Comparison of ENCODE assay signal across 8 cellular contexts in genomic region chr14:75069021-75069810, GRCh38. TPM values are rescaled to one million over a fixed set of nuclear protein-coding genes. Genes with fewer than 3 reads are reported as not detected.
DNase-seq lines count a peak whose midpoint lies in the region; ATAC-seq and TF ChIP-seq lines count a peak whose summit lies in the region.

Gene ZC2HC1C (plus strand): TSS chr14:75069641. CDS start chr14:75070574, 933 bp downstream.

- H3K36me3 ChIP-seq in body of pancreas (replicated peaks in 1 of 2; ENCODE audit: insufficient read depth in 1 of 2, low read depth in 2 of 2) = no peaks in the 10 kb centered on the region

- DNase-seq in GF-D8 (lab: John Stamatoyannopoulos, UW) (peak; percentile 12), HEK293T (ENCODE audit: extremely low spot score) (peak; percentile 83), NCI-H1417 treated with DMSO at 0.1 percent for 48 hours (lab: John Stamatoyannopoulos, UW) (peak; percentile 67), T1000 (lab: John Stamatoyannopoulos, UW) (peak; percentile 82), body of pancreas (peak; percentile 98 to 99 (median 98)), iPS DF 19.7 (ENCODE audit: low read depth, low spot score) (peak; percentile 69), retinal pigment epithelial cell (ENCODE audit: low read depth) (peak; percentile 61)

- POLR2A ChIA-PET in HEK293T (lab: Yijun Ruan, JAX) = interaction anchor here (0.6 to 3.1 kb wide), 8 partner anchors 9 to 146 kb away, joined by 3 to 15 read pairs (median 4); partner anchors contain the start of genes EIF2B2 and RPS6KL1

- H3K27me3 ChIP-seq in body of pancreas = no peaks in the 10 kb centered on the region

- H3K4me1 ChIP-seq in body of pancreas = peaks cover 52% of the 10 kb centered on the region

- intact Hi-C loops in body of pancreas (cut with DNase I) = no loop called here

- CTCF ChIA-PET in HEK293T (lab: Yijun Ruan, JAX) = interaction anchor here (1.0 to 1.4 kb wide), 2 partner anchors 121 to 124 kb away, joined by 3 read pairs; no protein-coding TSS in a partner anchor

- 1% methylated on average over 7 to 60 of the region's 60 CpGs for WGBS in body of pancreas, 2 donors

- H3K4me3 ChIP-seq in body of pancreas (peak within 1 kb of the TSS; percentile 6 to 29), retinal pigment epithelial cell (ENCODE audit: low read length) (peak within 1 kb of the TSS; percentile 66)

- TF ChIP-seq POLR2A in body of pancreas (IDR thresholded peaks at IDR 0.05) = peak; percentile 38 to 79 (median 71)

- H3K27ac ChIP-seq in body of pancreas = peak within 1 kb of the TSS; percentile 89 to 94 (median 92)

- ATAC-seq in body of pancreas = peak; percentile 93
- ATAC-seq in GM18519 (IDR thresholded peaks at IDR 0.05; ENCODE audit: low FRiP score, unreplicated experiment) = no peak

- H3K9me3 ChIP-seq in body of pancreas = no peaks in the 10 kb centered on the region

- TF ChIP-seq CTCF in body of pancreas (IDR thresholded peaks at IDR 0.05) = peak in 2 of 7 experiments; percentile 5 to 21
- no peak for TF ChIP-seq CTCF in retinal pigment epithelial cell (conservative IDR thresholded peaks at IDR 0.05; ENCODE audit: low read depth, low read length)

TF ChIP-seq in HEK293T, 16 proteins besides CTCF, POLR2A, EP300 and RAD21:
- TF ChIP-seq FOXM1 (IDR thresholded peaks at IDR 0.05; ENCODE audit: borderline replicate concordance) (no peak), LEF1 (IDR thresholded peaks at IDR 0.05; ENCODE audit: borderline replicate concordance) (no peak), SUZ12 (IDR thresholded peaks at IDR 0.05) (no peak), L3MBTL2 (conservative IDR thresholded peaks at IDR 0.05) (peak; percentile 74), BHLHE40 (IDR thresholded peaks at IDR 0.05; ENCODE audit: borderline replicate concordance) (no peak), TARDBP (IDR thresholded peaks at IDR 0.05) (no peak), NFRKB (IDR thresholded peaks at IDR 0.05) (no peak), HDGF (IDR thresholded peaks at IDR 0.05; ENCODE audit: borderline replicate concordance) (no peak), ELF4 (IDR thresholded peaks at IDR 0.05) (no peak), FOXA1 (IDR thresholded peaks at IDR 0.05) (no peak), FOXK2 (IDR thresholded peaks at IDR 0.05) (no peak), ZNF384 (IDR thresholded peaks at IDR 0.05) (no peak), CTBP1 (IDR thresholded peaks at IDR 0.05; ENCODE audit: borderline replicate concordance) (no peak)
- TF ChIP-seq, protein P1, sequence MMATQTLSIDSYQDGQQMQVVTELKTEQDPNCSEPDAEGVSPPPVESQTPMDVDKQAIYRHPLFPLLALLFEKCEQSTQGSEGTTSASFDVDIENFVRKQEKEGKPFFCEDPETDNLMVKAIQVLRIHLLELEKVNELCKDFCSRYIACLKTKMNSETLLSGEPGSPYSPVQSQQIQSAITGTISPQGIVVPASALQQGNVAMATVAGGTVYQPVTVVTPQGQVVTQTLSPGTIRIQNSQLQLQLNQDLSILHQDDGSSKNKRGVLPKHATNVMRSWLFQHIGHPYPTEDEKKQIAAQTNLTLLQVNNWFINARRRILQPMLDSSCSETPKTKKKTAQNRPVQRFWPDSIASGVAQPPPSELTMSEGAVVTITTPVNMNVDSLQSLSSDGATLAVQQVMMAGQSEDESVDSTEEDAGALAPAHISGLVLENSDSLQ (IDR thresholded peaks at IDR 0.05) = peak; percentile 69

RNA-seq across cellular contexts. Expression of gene ZC2HC1C, which starts in this region (rescaled TPM):
- total RNA-seq in body of pancreas = 1 to 10 TPM; 7.3 to 7.8 TPM

Comparison
In these comparisons a context has a peak if more than half of its experiments do, and no peak if none do; other contexts are left out.
1. DNase-seq: peak in every context shown above with its lines; median percentile 98 in body of pancreas; 83 in HEK293T; 82 in T1000; 69 in iPS DF 19.7; 67 in NCI-H1417 treated with DMSO at 0.1 percent for 48 hours; 61 in retinal pigment epithelial cell; 12 in GF-D8.